2 cellular contexts compared by ENCODE assay signal in genomic region chr19:6439743-6440142, GRCh38.
TF ChIP-seq lines count a peak whose summit lies in the region.

No MANE protein-coding gene starts in this region.

TF ChIP-seq in WTC11, 78 proteins besides CTCF, POLR2A, EP300 and RAD21:
- TF ChIP-seq ZNF512 (CRISPR knock-in tag; IDR thresholded peaks at IDR 0.05; ENCODE audit: borderline replicate concordance) (no peak), GRHL2 (CRISPR knock-in tag; IDR thresholded peaks at IDR 0.05; ENCODE audit: insufficient replicate concordance, severe bottlenecking) (no peak), TEAD4 (CRISPR knock-in tag; IDR thresholded peaks at IDR 0.05) (no peak), FOXP1 (CRISPR knock-in tag; IDR thresholded peaks at IDR 0.05; ENCODE audit: borderline replicate concordance) (no peak), RELA (CRISPR knock-in tag; IDR thresholded peaks at IDR 0.05; ENCODE audit: borderline replicate concordance) (no peak), GTF2I (CRISPR knock-in tag; conservative IDR thresholded peaks at IDR 0.05) (0 out of 2 replicates have a peak, but pooled peaks have one; percentile 13)

TF ChIP-seq in K562, 482 proteins besides CTCF, POLR2A, EP300 and RAD21:
- TF ChIP-seq ADNP (tag; IDR thresholded peaks at IDR 0.05): peak; percentile 67; the same call in 1 of the 2 replicates
- no peak for TF ChIP-seq TEAD4 (IDR thresholded peaks at IDR 0.05; ENCODE audit: low read length)
- no peak for TF ChIP-seq TEAD4 (CRISPR knock-in tag; IDR thresholded peaks at IDR 0.05; ENCODE audit: borderline replicate concordance)
- peak; percentile 95 for TF ChIP-seq RBM25 (IDR thresholded peaks at IDR 0.05; ENCODE audit: low read depth, low read length, severe bottlenecking)
- TF ChIP-seq RCOR1 (IDR thresholded peaks at IDR 0.05; ENCODE audit: borderline replicate concordance in 1 of 2, low read depth in 2 of 2, low read length in 2 of 2): peak in 1 of 2 experiments; percentile 38; a peak in 1 of 4 replicates
- TF ChIP-seq KDM1A (IDR thresholded peaks at IDR 0.05): peak in 1 of 2 experiments; percentile 39; a peak in 2 of 4 replicates
- TF ChIP-seq MIER1 (IDR thresholded peaks at IDR 0.05; ENCODE audit: low read depth): no peak
- TF ChIP-seq CBX1 (IDR thresholded peaks at IDR 0.05; ENCODE audit: low read depth): 0 out of 2 replicates have a peak, but pooled peaks have one; percentile 32
- TF ChIP-seq RNF2 (IDR thresholded peaks at IDR 0.05): no peak
- peak; percentile 71 for TF ChIP-seq BCOR (IDR thresholded peaks at IDR 0.05)
